Comparison of ENCODE assay signal across 8 cellular contexts in genomic region chr2:48343571-48344440, GRCh38. TPM values are rescaled to one million over a fixed set of nuclear protein-coding genes. Genes with fewer than 3 reads are reported as not detected.
DNase-seq lines count a peak whose midpoint lies in the region; ATAC-seq and TF ChIP-seq lines count a peak whose summit lies in the region.

No MANE protein-coding gene starts in this region.

- DNase-seq in Right ventricle myocardium superior (no peak), cardiac septum (ENCODE audit: low spot score) (no peak), WTC11 (ENCODE audit: low spot score) (no peak), right atrium auricular region (ENCODE audit: low spot score) (no peak), superior temporal gyrus (ENCODE audit: extremely low spot score) (peak; percentile 66), NCI-H748 treated with DMSO at 0.1 percent for 48 hours (lab: John Stamatoyannopoulos, UW) (no peak), NCI-H2171 (lab: John Stamatoyannopoulos, UW) (no peak)

- no peak for TF ChIP-seq CTCF in WTC11 (IDR thresholded peaks at IDR 0.05)
- no peak for TF ChIP-seq CTCF in right atrium auricular region (IDR thresholded peaks at IDR 0.05)

- intact Hi-C loops in Right ventricle myocardium superior (cut with DNase I): no loop called here
- intact Hi-C loops in cardiac septum (cut with DNase I): no loop called here

- peaks cover 21% of the 10 kb centered on the region for H3K9me3 Mint-ChIP-seq in WTC11

- no peaks in the 10 kb centered on the region for H3K27me3 Mint-ChIP-seq in WTC11 (ENCODE audit: low read depth)

- ATAC-seq in Right ventricle myocardium superior (ENCODE audit: poor library complexity) (peak; percentile 17), HG03196 (IDR thresholded peaks at IDR 0.05; ENCODE audit: unreplicated experiment) (peak; percentile 73), WTC11 (no peak; the same call in 1 of the 2 replicates)

- H3K4me3 Mint-ChIP-seq in WTC11: no peak overlapping the region

- peaks cover 28% of the 10 kb centered on the region for H3K36me3 Mint-ChIP-seq in WTC11

- CTCF ChIA-PET in WTC11 (lab: Charles Lee): no interaction called here

- no peaks in the 10 kb centered on the region for H3K27me3 ChIP-seq in right atrium auricular region

- H3K9me3 ChIP-seq in right atrium auricular region: peaks cover 0 to 21% of the 10 kb centered on the region in 2 donors

- no peaks in the 10 kb centered on the region for H3K36me3 ChIP-seq in right atrium auricular region

- peaks cover 0 to 50% of the 10 kb centered on the region in 2 donors for H3K4me1 ChIP-seq in right atrium auricular region

- peak overlapping the region in 1 of 2 donors; percentile 15 for H3K4me3 ChIP-seq in right atrium auricular region

- H3K27ac ChIP-seq in right atrium auricular region: peak overlapping the region; percentile 12 to 63

- H3K27ac Mint-ChIP-seq in WTC11: peak overlapping the region; percentile 10; the same call in 1 of the 2 replicates

- POLR2A ChIA-PET in WTC11 (lab: Charles Lee): no interaction called here

- peaks cover 27% of the 10 kb centered on the region for H3K4me1 Mint-ChIP-seq in WTC11

TF ChIP-seq in WTC11, 78 proteins besides CTCF, POLR2A, EP300 and RAD21 (continues in another document):
- TF ChIP-seq OVOL2 (CRISPR knock-in tag; IDR thresholded peaks at IDR 0.05; ENCODE audit: borderline replicate concordance) (no peak), E2F4 (CRISPR knock-in tag; IDR thresholded peaks at IDR 0.05; ENCODE audit: borderline replicate concordance, low read depth) (no peak), AFF4 (CRISPR knock-in tag; IDR thresholded peaks at IDR 0.05; ENCODE audit: borderline replicate concordance) (no peak), AR (CRISPR knock-in tag; IDR thresholded peaks at IDR 0.05) (no peak), STAT6 (CRISPR knock-in tag; conservative IDR thresholded peaks at IDR 0.05; ENCODE audit: low read depth) (no peak), TEAD1 (CRISPR knock-in tag; IDR thresholded peaks at IDR 0.05) (no peak), NR2C2 (CRISPR knock-in tag; IDR thresholded peaks at IDR 0.05) (no peak), SOX15 (CRISPR knock-in tag; IDR thresholded peaks at IDR 0.05) (no peak), E2F5 (CRISPR knock-in tag; IDR thresholded peaks at IDR 0.05) (no peak), E2F1 (CRISPR knock-in tag; IDR thresholded peaks at IDR 0.05) (no peak), TEAD4 (CRISPR knock-in tag; IDR thresholded peaks at IDR 0.05) (no peak)

RNA-seq across cellular contexts. Expression of gene FOXN2, which starts 29.3 kb away (rescaled TPM):
- total RNA-seq in Right ventricle myocardium superior: 10.0 TPM
- 10.3 TPM for total RNA-seq in cardiac septum
- 16.9 to 22.8 TPM (median 20.3 TPM) in 3 replicates for total RNA-seq in WTC11 (2021)
- 10 to 100 TPM; 17.6 to 29.1 TPM for total RNA-seq in right atrium auricular region
